12 cellular contexts compared by ENCODE assay signal in the genomic region with DNA sequence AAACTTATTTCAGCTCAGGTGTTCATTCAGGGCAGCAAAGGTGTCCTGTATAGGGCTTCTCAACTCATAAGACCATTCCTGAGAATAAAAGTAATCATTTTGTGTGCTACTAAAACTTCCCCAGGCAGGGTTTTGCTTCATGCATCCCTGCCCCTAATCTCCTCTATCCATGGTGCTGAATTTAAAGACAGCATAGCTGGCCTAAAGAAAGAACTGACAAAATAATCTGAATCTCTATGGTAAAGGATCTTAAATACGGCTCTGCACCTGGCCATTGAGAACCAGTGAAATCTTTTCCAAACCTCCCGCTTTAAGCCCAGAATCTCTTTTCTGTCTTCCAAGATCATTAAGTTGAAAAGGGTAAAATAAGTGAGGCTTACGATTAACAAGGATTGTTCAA.
DNase-seq lines count a peak whose midpoint lies in the region; ATAC-seq, FAIRE-seq and TF ChIP-seq lines count a peak whose summit lies in the region.
"Had no signal": no experiment of that assay in that cellular context is flagged by ENCODE, and none has a peak within 500 bp of the region (broad histone marks: within the 10 kb centered on the region; RNA-seq: fewer than 3 reads in every experiment).

No MANE protein-coding gene starts in this region.

- ATAC-seq in DND-41 (ENCODE audit: insufficient read depth, low read depth) (0 out of 3 replicates have a peak, but pooled peaks have one; percentile 42), WTC11 (peak; percentile 74)

- no peak overlapping the region for H3K4me2 ChIP-seq in DND-41 (ENCODE audit: insufficient read depth, low read length)

- POLR2A ChIA-PET in WTC11 (lab: Charles Lee), result no interaction called here

- no peak overlapping the region for H3K4me3 ChIP-seq in DND-41 (ENCODE audit: low read depth in 1 of 2, low read length in 2 of 2)
- H3K4me3 ChIP-seq: upper lobe of left lung had no signal

- no peak overlapping the region for H2AFZ ChIP-seq in DND-41 (ENCODE audit: low read depth, low read length)

- peaks cover 12% of the 10 kb centered on the region for H3K36me3 Mint-ChIP-seq in WTC11

- peaks cover 25% of the 10 kb centered on the region for H3K9me3 Mint-ChIP-seq in WTC11

- H3K36me3 ChIP-seq in DND-41 (ENCODE audit: insufficient read depth, low read length), result no peaks in the 10 kb centered on the region
- H3K36me3 ChIP-seq: upper lobe of left lung had no signal

- H3K27ac ChIP-seq in DND-41 (ENCODE audit: low read length), result no peak overlapping the region
- H3K27ac ChIP-seq: C4-2B, upper lobe of left lung had no signal

- H3K79me2 ChIP-seq in DND-41 (ENCODE audit: insufficient read depth, low read length), result no peaks in the 10 kb centered on the region

- H3K9ac ChIP-seq in DND-41 (ENCODE audit: low read depth, low read length), result no peak overlapping the region

- no peak overlapping the region for H3K27ac Mint-ChIP-seq in WTC11

- TF ChIP-seq CTCF in DND-41 (IDR thresholded peaks at IDR 0.05; ENCODE audit: borderline replicate concordance, extremely low read depth, low read length, poor library complexity, severe bottlenecking) (no peak), WTC11 (IDR thresholded peaks at IDR 0.05) (no peak)

- TF ChIP-seq EP300 in Ishikawa (IDR thresholded peaks at IDR 0.05; ENCODE audit: borderline replicate concordance), result no peak

- FAIRE-seq in GM12892 (lab: Jason Lieb, UNC), result no peak
- FAIRE-seq: H54 had no signal

- no peak for TF ChIP-seq RAD21 in Ishikawa (IDR thresholded peaks at IDR 0.05; ENCODE audit: low read depth)

- no peaks in the 10 kb centered on the region for H3K9me3 ChIP-seq in DND-41 (ENCODE audit: insufficient read depth, low read length, severe bottlenecking)
- H3K9me3 ChIP-seq: upper lobe of left lung had no signal

- H3K27me3 Mint-ChIP-seq in WTC11 (ENCODE audit: low read depth), result peaks cover 2% of the 10 kb centered on the region; the same call in 1 of the 2 replicates

- H3K4me1 Mint-ChIP-seq in WTC11, result no peaks in the 10 kb centered on the region

- no peaks in the 10 kb centered on the region for H4K20me1 ChIP-seq in DND-41 (ENCODE audit: insufficient read depth, low read length)

- CTCF ChIA-PET in WTC11 (lab: Charles Lee), result no interaction called here

- H3K27me3 ChIP-seq in DND-41 (ENCODE audit: insufficient read depth, low read length, poor library complexity), result no peaks in the 10 kb centered on the region
- H3K27me3 ChIP-seq: upper lobe of left lung had no signal

- no peak for TF ChIP-seq POLR2A in GM12892 (IDR thresholded peaks at IDR 0.05; ENCODE audit: low read depth, low read length)

- DNase-seq in DND-41, result no peak
- DNase-seq in WTC11 (ENCODE audit: low spot score), result no peak
- DNase-seq in kidney tubule cell (ENCODE audit: low spot score), result peak; percentile 46
- DNase-seq in NCI-H1436 (lab: John Stamatoyannopoulos, UW), result no peak
- DNase-seq in anterior cingulate cortex (lab: John Stamatoyannopoulos, UW), result no peak
- DNase-seq in GM12892 (ENCODE audit: insufficient read length), result no peak
- no peak for DNase-seq in occipital lobe (lab: John Stamatoyannopoulos, UW)
- DNase-seq: NCI-H1105 treated with DMSO at 0.1 percent for 48 hours, upper lobe of left lung had no signal

- no peaks in the 10 kb centered on the region for H3K4me1 ChIP-seq in DND-41 (ENCODE audit: insufficient read depth, low read length)
- H3K4me1 ChIP-seq: upper lobe of left lung had no signal

- no peak overlapping the region for H3K4me3 Mint-ChIP-seq in WTC11

TF ChIP-seq in Ishikawa, 13 proteins besides CTCF, POLR2A, EP300 and RAD21:
- no peak for TF ChIP-seq ZBTB7A (IDR thresholded peaks at IDR 0.05; ENCODE audit: low read depth)
- TF ChIP-seq TCF12 (IDR thresholded peaks at IDR 0.05; ENCODE audit: low read depth), result no peak
- TF ChIP-seq, protein P1, sequence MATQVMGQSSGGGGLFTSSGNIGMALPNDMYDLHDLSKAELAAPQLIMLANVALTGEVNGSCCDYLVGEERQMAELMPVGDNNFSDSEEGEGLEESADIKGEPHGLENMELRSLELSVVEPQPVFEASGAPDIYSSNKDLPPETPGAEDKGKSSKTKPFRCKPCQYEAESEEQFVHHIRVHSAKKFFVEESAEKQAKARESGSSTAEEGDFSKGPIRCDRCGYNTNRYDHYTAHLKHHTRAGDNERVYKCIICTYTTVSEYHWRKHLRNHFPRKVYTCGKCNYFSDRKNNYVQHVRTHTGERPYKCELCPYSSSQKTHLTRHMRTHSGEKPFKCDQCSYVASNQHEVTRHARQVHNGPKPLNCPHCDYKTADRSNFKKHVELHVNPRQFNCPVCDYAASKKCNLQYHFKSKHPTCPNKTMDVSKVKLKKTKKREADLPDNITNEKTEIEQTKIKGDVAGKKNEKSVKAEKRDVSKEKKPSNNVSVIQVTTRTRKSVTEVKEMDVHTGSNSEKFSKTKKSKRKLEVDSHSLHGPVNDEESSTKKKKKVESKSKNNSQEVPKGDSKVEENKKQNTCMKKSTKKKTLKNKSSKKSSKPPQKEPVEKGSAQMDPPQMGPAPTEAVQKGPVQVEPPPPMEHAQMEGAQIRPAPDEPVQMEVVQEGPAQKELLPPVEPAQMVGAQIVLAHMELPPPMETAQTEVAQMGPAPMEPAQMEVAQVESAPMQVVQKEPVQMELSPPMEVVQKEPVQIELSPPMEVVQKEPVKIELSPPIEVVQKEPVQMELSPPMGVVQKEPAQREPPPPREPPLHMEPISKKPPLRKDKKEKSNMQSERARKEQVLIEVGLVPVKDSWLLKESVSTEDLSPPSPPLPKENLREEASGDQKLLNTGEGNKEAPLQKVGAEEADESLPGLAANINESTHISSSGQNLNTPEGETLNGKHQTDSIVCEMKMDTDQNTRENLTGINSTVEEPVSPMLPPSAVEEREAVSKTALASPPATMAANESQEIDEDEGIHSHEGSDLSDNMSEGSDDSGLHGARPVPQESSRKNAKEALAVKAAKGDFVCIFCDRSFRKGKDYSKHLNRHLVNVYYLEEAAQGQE (IDR thresholded peaks at IDR 0.05; ENCODE audit: low read depth), result peak; percentile 87

TF ChIP-seq in WTC11, 78 proteins besides CTCF, POLR2A, EP300 and RAD21 (continues in another document):
- TF ChIP-seq, protein P2, sequence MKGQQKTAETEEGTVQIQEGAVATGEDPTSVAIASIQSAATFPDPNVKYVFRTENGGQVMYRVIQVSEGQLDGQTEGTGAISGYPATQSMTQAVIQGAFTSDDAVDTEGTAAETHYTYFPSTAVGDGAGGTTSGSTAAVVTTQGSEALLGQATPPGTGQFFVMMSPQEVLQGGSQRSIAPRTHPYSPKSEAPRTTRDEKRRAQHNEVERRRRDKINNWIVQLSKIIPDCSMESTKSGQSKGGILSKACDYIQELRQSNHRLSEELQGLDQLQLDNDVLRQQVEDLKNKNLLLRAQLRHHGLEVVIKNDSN (CRISPR knock-in tag; IDR thresholded peaks at IDR 0.05), result 0 out of 2 replicates have a peak, but pooled peaks have one; percentile 15
- TF ChIP-seq ESRRA (CRISPR knock-in tag; IDR thresholded peaks at IDR 0.05; ENCODE audit: borderline replicate concordance), result no peak
- TF ChIP-seq FOXK1 (CRISPR knock-in tag; IDR thresholded peaks at IDR 0.05), result no peak
- TF ChIP-seq, protein P3, sequence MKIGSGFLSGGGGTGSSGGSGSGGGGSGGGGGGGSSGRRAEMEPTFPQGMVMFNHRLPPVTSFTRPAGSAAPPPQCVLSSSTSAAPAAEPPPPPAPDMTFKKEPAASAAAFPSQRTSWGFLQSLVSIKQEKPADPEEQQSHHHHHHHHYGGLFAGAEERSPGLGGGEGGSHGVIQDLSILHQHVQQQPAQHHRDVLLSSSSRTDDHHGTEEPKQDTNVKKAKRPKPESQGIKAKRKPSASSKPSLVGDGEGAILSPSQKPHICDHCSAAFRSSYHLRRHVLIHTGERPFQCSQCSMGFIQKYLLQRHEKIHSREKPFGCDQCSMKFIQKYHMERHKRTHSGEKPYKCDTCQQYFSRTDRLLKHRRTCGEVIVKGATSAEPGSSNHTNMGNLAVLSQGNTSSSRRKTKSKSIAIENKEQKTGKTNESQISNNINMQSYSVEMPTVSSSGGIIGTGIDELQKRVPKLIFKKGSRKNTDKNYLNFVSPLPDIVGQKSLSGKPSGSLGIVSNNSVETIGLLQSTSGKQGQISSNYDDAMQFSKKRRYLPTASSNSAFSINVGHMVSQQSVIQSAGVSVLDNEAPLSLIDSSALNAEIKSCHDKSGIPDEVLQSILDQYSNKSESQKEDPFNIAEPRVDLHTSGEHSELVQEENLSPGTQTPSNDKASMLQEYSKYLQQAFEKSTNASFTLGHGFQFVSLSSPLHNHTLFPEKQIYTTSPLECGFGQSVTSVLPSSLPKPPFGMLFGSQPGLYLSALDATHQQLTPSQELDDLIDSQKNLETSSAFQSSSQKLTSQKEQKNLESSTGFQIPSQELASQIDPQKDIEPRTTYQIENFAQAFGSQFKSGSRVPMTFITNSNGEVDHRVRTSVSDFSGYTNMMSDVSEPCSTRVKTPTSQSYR (CRISPR knock-in tag; IDR thresholded peaks at IDR 0.05), result no peak
- TF ChIP-seq, protein P4, sequence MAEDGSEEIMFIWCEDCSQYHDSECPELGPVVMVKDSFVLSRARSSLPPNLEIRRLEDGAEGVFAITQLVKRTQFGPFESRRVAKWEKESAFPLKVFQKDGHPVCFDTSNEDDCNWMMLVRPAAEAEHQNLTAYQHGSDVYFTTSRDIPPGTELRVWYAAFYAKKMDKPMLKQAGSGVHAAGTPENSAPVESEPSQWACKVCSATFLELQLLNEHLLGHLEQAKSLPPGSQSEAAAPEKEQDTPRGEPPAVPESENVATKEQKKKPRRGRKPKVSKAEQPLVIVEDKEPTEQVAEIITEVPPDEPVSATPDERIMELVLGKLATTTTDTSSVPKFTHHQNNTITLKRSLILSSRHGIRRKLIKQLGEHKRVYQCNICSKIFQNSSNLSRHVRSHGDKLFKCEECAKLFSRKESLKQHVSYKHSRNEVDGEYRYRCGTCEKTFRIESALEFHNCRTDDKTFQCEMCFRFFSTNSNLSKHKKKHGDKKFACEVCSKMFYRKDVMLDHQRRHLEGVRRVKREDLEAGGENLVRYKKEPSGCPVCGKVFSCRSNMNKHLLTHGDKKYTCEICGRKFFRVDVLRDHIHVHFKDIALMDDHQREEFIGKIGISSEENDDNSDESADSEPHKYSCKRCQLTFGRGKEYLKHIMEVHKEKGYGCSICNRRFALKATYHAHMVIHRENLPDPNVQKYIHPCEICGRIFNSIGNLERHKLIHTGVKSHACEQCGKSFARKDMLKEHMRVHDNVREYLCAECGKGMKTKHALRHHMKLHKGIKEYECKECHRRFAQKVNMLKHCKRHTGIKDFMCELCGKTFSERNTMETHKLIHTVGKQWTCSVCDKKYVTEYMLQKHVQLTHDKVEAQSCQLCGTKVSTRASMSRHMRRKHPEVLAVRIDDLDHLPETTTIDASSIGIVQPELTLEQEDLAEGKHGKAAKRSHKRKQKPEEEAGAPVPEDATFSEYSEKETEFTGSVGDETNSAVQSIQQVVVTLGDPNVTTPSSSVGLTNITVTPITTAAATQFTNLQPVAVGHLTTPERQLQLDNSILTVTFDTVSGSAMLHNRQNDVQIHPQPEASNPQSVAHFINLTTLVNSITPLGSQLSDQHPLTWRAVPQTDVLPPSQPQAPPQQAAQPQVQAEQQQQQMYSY (CRISPR knock-in tag; IDR thresholded peaks at IDR 0.05), result no peak
- TF ChIP-seq TP53 (CRISPR knock-in tag; IDR thresholded peaks at IDR 0.05), result 0 out of 2 replicates have a peak, but pooled peaks have one; percentile 45
- no peak for TF ChIP-seq NR1H2 (CRISPR knock-in tag; IDR thresholded peaks at IDR 0.05)
- no peak for TF ChIP-seq NFATC4 (CRISPR knock-in tag; IDR thresholded peaks at IDR 0.05)
- TF ChIP-seq SOX15 (CRISPR knock-in tag; IDR thresholded peaks at IDR 0.05), result no peak
